ENCODE assay signal across 9 cellular contexts in the genomic region with DNA sequence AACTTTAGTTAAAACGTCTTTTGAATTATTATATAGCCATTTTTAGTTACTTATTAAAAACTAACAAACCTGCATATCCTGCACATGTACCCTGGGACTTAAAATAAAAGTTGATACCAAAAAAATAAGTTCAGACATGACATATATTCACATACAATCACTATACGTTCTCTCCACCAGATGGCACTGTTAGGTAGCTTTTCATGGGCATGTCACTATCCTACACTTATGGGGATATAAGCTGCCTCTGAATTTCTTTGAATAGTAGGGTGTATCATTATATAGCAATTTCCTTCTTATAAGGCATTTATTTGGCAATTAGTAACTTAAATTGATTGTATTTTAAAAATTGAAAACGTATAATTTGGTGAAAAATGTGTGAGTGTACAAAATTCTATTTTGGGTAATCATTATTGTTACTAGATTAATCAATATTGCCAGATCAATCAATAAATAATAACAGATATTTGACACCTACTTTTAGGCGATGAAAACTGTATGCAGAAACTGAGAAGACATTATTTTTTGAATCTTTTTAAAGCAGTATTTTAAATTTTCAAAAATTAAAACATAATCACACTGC. TPM values are rescaled to one million over a fixed set of nuclear protein-coding genes. Genes with fewer than 3 reads are reported as not detected.
A peak's percentile ranks its signal among the peaks of the same experiment; 100 is the strongest.
DNase-seq lines count a peak whose midpoint lies in the region; ATAC-seq lines count a peak whose summit lies in the region.
"Had no signal": no experiment of that assay in that cellular context is flagged by ENCODE, and none has a peak within 500 bp of the region (broad histone marks: within the 10 kb centered on the region; RNA-seq: fewer than 3 reads in every experiment).

No MANE protein-coding gene starts in this region.

- ATAC-seq in GM18868 (IDR thresholded peaks at IDR 0.05; ENCODE audit: unreplicated experiment) (peak; percentile 93), HG03097 (IDR thresholded peaks at IDR 0.05; ENCODE audit: low FRiP score, unreplicated experiment) (peak; percentile 68)

- DNase-seq in CMK (ENCODE audit: low read depth), result peak; percentile 54
- peak; percentile 80 for DNase-seq in NCI-H2029 treated with DMSO at 0.1 percent for 48 hours (lab: John Stamatoyannopoulos, UW)
- peak in 4 of 5 donors; percentile 4 to 61 (median 31) for DNase-seq in T-helper 1 cell
- peak; percentile 30 for DNase-seq in epidermal melanocyte (ENCODE audit: insufficient read length, low spot score)
- DNase-seq in myocyte (ENCODE audit: low read depth), result peak; percentile 75
- DNase-seq in NK-92 (lab: John Stamatoyannopoulos, UW; ENCODE audit: unreplicated experiment), result no peak

RNA-seq across cellular contexts. Expression of a gene that starts 31.8 kb away (rescaled TPM):
- total RNA-seq in myocyte, result not detected in 2 replicates
- not detected for polyA plus RNA-seq in myocyte (2012)
- total RNA-seq: subcutaneous adipose tissue had no signal

RNA-seq across cellular contexts. Expression of a gene that starts 55.3 kb away (rescaled TPM):
- not detected in 2 replicates for total RNA-seq in myocyte
- not detected for polyA plus RNA-seq in myocyte (2012)
- total RNA-seq: subcutaneous adipose tissue had no signal
